In the genomic region with DNA sequence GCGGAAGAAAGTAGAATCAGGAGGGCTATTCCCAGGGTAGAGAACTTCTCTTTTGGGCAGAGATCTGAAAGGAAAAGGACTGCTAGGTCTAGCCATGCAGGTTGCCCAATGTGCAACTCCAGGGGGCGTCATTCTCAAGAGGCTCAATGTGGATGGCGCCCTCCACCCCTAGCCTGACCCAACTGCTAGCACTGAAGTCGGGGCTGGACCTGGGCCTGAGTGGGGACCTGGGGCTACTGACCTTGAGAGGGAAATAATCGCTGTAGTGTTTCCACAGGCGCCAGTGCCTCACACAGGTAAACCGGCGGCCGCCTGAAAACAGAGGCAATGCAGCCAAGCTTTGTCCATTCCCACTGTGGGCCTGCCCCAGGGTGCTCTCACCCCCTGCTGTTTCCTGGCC, we compare ENCODE assay signal across 17 cellular contexts. TPM values are rescaled to one million over a fixed set of nuclear protein-coding genes. Genes with fewer than 3 reads are reported as not detected.
DNase-seq lines count a peak whose midpoint lies in the region; ATAC-seq and TF ChIP-seq lines count a peak whose summit lies in the region.
"Had no signal": no experiment of that assay in that cellular context is flagged by ENCODE, and none has a peak within 500 bp of the region (broad histone marks: within the 10 kb centered on the region; RNA-seq: fewer than 3 reads in every experiment).

No MANE protein-coding gene starts in this region.

- H2AFZ ChIP-seq in GM23338 = no peak overlapping the region

- H3K27me3 ChIP-seq in GM23338 (ENCODE audit: insufficient read depth) (no peaks in the 10 kb centered on the region), sigmoid colon (no peaks in the 10 kb centered on the region), MG63 (no peaks in the 10 kb centered on the region)
- H3K27me3 ChIP-seq: BE2C had no signal

- no peaks in the 10 kb centered on the region for H3K36me3 ChIP-seq in GM23338 (ENCODE audit: insufficient read depth)
- no peaks in the 10 kb centered on the region for H3K36me3 ChIP-seq in sigmoid colon
- no peaks in the 10 kb centered on the region for H3K36me3 ChIP-seq in MG63
- H3K36me3 ChIP-seq: BE2C, HAP-1 had no signal

- 92 to 93% methylated on average over 9 of the region's 9 CpGs for WGBS in sigmoid colon, 2 donors

- H3K9me3 Mint-ChIP-seq in GM23338 = no peaks in the 10 kb centered on the region
- H3K9me3 Mint-ChIP-seq: CD4-positive, alpha-beta T cell had no signal

- no peaks in the 10 kb centered on the region for H3F3A ChIP-seq in GM23338 (replicated peaks; ENCODE audit: low read depth)

- H3K4me2 ChIP-seq in GM23338 = no peak overlapping the region
- H3K4me2 ChIP-seq: KMS-11 had no signal

- TF ChIP-seq POLR2A in sigmoid colon (IDR thresholded peaks at IDR 0.05) = no peak

- TF ChIP-seq CTCF in GM23338 (conservative IDR thresholded peaks at IDR 0.05; ENCODE audit: low read depth in 2 of 2) (peak in 1 of 2 experiments; percentile 44; a peak in 2 of 4 replicates), sigmoid colon (IDR thresholded peaks at IDR 0.05) (no peak)

- H3K27ac ChIP-seq in GM23338 (ENCODE audit: low read depth) (no peak overlapping the region), sigmoid colon (no peak overlapping the region)
- H3K27ac ChIP-seq: HL-60, KMS-11 had no signal

- intact Hi-C loops in sigmoid colon (cut with DNase I) = no loop called here

- no peaks in the 10 kb centered on the region for H4K20me1 ChIP-seq in GM23338 (replicated peaks; ENCODE audit: insufficient read depth)

- no peak overlapping the region for H3K4me3 Mint-ChIP-seq in GM23338
- H3K4me3 Mint-ChIP-seq: CD4-positive, alpha-beta T cell had no signal

- no peaks in the 10 kb centered on the region for H3K9me2 ChIP-seq in GM23338 (ENCODE audit: insufficient read depth)

- DNase-seq in GM23338 (ENCODE audit: low spot score) = peak; percentile 20
- peak; percentile 26 for DNase-seq in islet precursor cell
- peak; percentile 45 for DNase-seq in sigmoid colon
- no peak for DNase-seq in GM19240 (ENCODE audit: insufficient read length, low spot score)
- no peak for DNase-seq in NCI-H2196 (lab: John Stamatoyannopoulos, UW; ENCODE audit: unreplicated experiment)
- no peak for DNase-seq in MG63
- DNase-seq: ACHN; BE2C; C1 segment of cervical spinal cord; CD4-positive, alpha-beta T cell had no signal

- H3K4me1 ChIP-seq in GM23338 (ENCODE audit: insufficient read depth) (no peaks in the 10 kb centered on the region), sigmoid colon (no peaks in the 10 kb centered on the region)
- H3K4me1 ChIP-seq: BE2C, Caco-2, HAP-1 had no signal

- no peaks in the 10 kb centered on the region for H3K79me2 ChIP-seq in GM23338 (replicated peaks; ENCODE audit: insufficient read depth)

- no peak for TF ChIP-seq EP300 in sigmoid colon (IDR thresholded peaks at IDR 0.05)

- H3K9me3 ChIP-seq in sigmoid colon (no peaks in the 10 kb centered on the region), MG63 (no peaks in the 10 kb centered on the region)
- H3K9me3 ChIP-seq: BE2C, Caco-2, HAP-1 had no signal

- ATAC-seq in GM23338 (no peak), HG03521 (IDR thresholded peaks at IDR 0.05; ENCODE audit: unreplicated experiment) (no peak)

- H3K4me1 Mint-ChIP-seq in GM23338 = peaks cover 2% of the 10 kb centered on the region

- no peaks in the 10 kb centered on the region for H3K36me3 Mint-ChIP-seq in GM23338 (ENCODE audit: low read depth)

- H3K4me3 ChIP-seq in GM23338 (no peak overlapping the region), sigmoid colon (no peak overlapping the region), MG63 (no peak overlapping the region)
- H3K4me3 ChIP-seq: HAP-1 had no signal

- no peak overlapping the region for H3K27ac Mint-ChIP-seq in GM23338
- H3K27ac Mint-ChIP-seq: CD4-positive, alpha-beta T cell had no signal

- peaks cover 2% of the 10 kb centered on the region for H3K27me3 Mint-ChIP-seq in GM23338 (ENCODE audit: insufficient read depth, low read depth, poor library complexity)
- H3K27me3 Mint-ChIP-seq: CD4-positive, alpha-beta T cell had no signal

TF ChIP-seq in GM23338, 12 proteins besides CTCF, POLR2A, EP300 and RAD21 (continues in another document):
- TF ChIP-seq ZNF462 (CRISPR knock-in tag; IDR thresholded peaks at IDR 0.05) (no peak), ZNF331 (CRISPR knock-in tag; IDR thresholded peaks at IDR 0.05; ENCODE audit: low read depth) (no peak), ZNF114 (CRISPR knock-in tag; IDR thresholded peaks at IDR 0.05) (no peak), EZH2 (IDR thresholded peaks at IDR 0.05; ENCODE audit: low read depth, unreplicated experiment) (no peak), EZH2phosphoT487 (IDR thresholded peaks at IDR 0.05; ENCODE audit: unreplicated experiment) (no peak), NANOG (IDR thresholded peaks at IDR 0.05; ENCODE audit: borderline replicate concordance) (no peak), ETS1 (IDR thresholded peaks at IDR 0.05) (no peak), CREB1 (CRISPR knock-in tag; IDR thresholded peaks at IDR 0.05; ENCODE audit: low read depth) (no peak)

RNA-seq across cellular contexts. Expression of gene AWAT2, which starts 6.1 kb away (rescaled TPM):
- total RNA-seq in GM23338 (2014; rRNA removed; shearing (Covaris generic)) = not detected in 2 replicates
- polyA plus RNA-seq in GM23338 (2016; fragmentation: Nextera tagmentation; extraction: Ambion mirVana) (not detected in 2 replicates), sigmoid colon (under 1 TPM in 1 of 3 donors, not detected in 2; 0.60 TPM)
- total RNA-seq in sigmoid colon = not detected
- not detected in 2 replicates for total RNA-seq in MG63 (2014; rRNA removed; shearing (Covaris generic); ENCODE audit: low replicate concordance)
- total RNA-seq: Caco-2; CD4-positive, alpha-beta T cell; H1 had no signal
- polyA plus RNA-seq: H1 had no signal

RNA-seq across cellular contexts. Expression of gene OTUD6A, which starts 18.6 kb away (rescaled TPM):
- 0.17 TPM in 1 of 2 replicates, not detected in the other for total RNA-seq in GM23338 (2014; rRNA removed; shearing (Covaris generic))
- polyA plus RNA-seq in GM23338 (2016; fragmentation: Nextera tagmentation; extraction: Ambion mirVana) (not detected in 2 replicates), sigmoid colon (not detected)
- not detected for total RNA-seq in sigmoid colon
- not detected in 2 replicates for total RNA-seq in MG63 (2014; rRNA removed; shearing (Covaris generic); ENCODE audit: low replicate concordance)
- total RNA-seq: Caco-2; CD4-positive, alpha-beta T cell; HT1080 had no signal

Comparison
In these comparisons a context has a peak if more than half of its experiments do, and no peak if none do; other contexts are left out.
1. DNase-seq: peak in GM23338 (single experiment), islet precursor cell (single experiment) and sigmoid colon (single experiment); none in GM19240 (single experiment), NCI-H2196 (single experiment) and MG63 (single experiment).